8 cellular contexts compared by ENCODE assay signal in genomic region chr1:46133181-46133658, GRCh38. TPM values are rescaled to one million over a fixed set of nuclear protein-coding genes. Genes with fewer than 3 reads are reported as not detected.
DNase-seq lines count a peak whose midpoint lies in the region; ATAC-seq, FAIRE-seq and TF ChIP-seq lines count a peak whose summit lies in the region.

No MANE protein-coding gene starts in this region.

- H3K4me1 Mint-ChIP-seq in CD8-positive, alpha-beta T cell (ENCODE audit: low read depth), result peaks cover 24% of the 10 kb centered on the region
- peaks cover 23% of the 10 kb centered on the region in 2 donors for H3K4me1 Mint-ChIP-seq in natural killer cell treated with Interleukin-12 subunit alpha and Interleukin-12 subunit beta and Interleukin-15 and Interleukin-18, amount 100 ng/mL, for 72 hours (ENCODE audit: low read depth in 2 of 2)

- no peaks in the 10 kb centered on the region for H3K36me3 ChIP-seq in CD8-positive, alpha-beta T cell (ENCODE audit: insufficient read depth, low read length)
- H3K36me3 ChIP-seq in PC-3 (ENCODE audit: low read depth, low read length) (no peaks in the 10 kb centered on the region), endothelial cell of umbilical vein (ENCODE audit: control insufficient read depth in 2 of 2, extremely low read depth in 1 of 2, insufficient read depth in 2 of 2, low read length in 2 of 2) (no peaks in the 10 kb centered on the region)

- DNase-seq in CD8-positive, alpha-beta T cell, result peak in 1 of 7 experiments; percentile 49
- DNase-seq in PC-3 (no peak), endothelial cell of umbilical vein (ENCODE audit: low read depth, low spot score) (no peak), mucosa of gallbladder (ENCODE audit: low spot score) (no peak)
- DNase-seq in natural killer cell treated with Interleukin-12 subunit alpha and Interleukin-12 subunit beta and Interleukin-15 and Interleukin-18, amount 100 ng/mL, for 72 hours (ENCODE audit: low spot score), result no peak
- no peak for DNase-seq in stimulated activated CD4-positive, alpha-beta T cell treated with anti-CD3 and anti-CD28 coated beads, Interleukin-2, amount 100 ng/mL, for 24 hours

- H3K9ac ChIP-seq in PC-3 (ENCODE audit: low read length) (peak overlapping the region; percentile 87), endothelial cell of umbilical vein (replicated peaks; ENCODE audit: extremely low read depth, insufficient read depth, low read length) (peak overlapping the region; percentile 94)

- peaks cover 7% of the 10 kb centered on the region for H3K36me3 Mint-ChIP-seq in CD8-positive, alpha-beta T cell
- no peaks in the 10 kb centered on the region for H3K36me3 Mint-ChIP-seq in natural killer cell treated with Interleukin-12 subunit alpha and Interleukin-12 subunit beta and Interleukin-15 and Interleukin-18, amount 100 ng/mL, for 72 hours

- H3K9me3 Mint-ChIP-seq in CD8-positive, alpha-beta T cell, result no peaks in the 10 kb centered on the region
- no peaks in the 10 kb centered on the region for H3K9me3 Mint-ChIP-seq in natural killer cell treated with Interleukin-12 subunit alpha and Interleukin-12 subunit beta and Interleukin-15 and Interleukin-18, amount 100 ng/mL, for 72 hours

- H3K27ac ChIP-seq in CD8-positive, alpha-beta T cell (ENCODE audit: low read depth, low read length), result no peak overlapping the region
- H3K27ac ChIP-seq in PC-3 (ENCODE audit: low read length) (peak overlapping the region; percentile 94), endothelial cell of umbilical vein (ENCODE audit: insufficient read depth, low read depth, low read length) (peak overlapping the region; percentile 86)

- H3K27me3 Mint-ChIP-seq in CD8-positive, alpha-beta T cell (ENCODE audit: low read depth), result peaks cover 35% of the 10 kb centered on the region
- peaks cover 14 to 20% of the 10 kb centered on the region in 2 donors for H3K27me3 Mint-ChIP-seq in natural killer cell treated with Interleukin-12 subunit alpha and Interleukin-12 subunit beta and Interleukin-15 and Interleukin-18, amount 100 ng/mL, for 72 hours

- intact Hi-C loops in CD8-positive, alpha-beta T cell (cut with DNase I, micrococcal nuclease), result loop anchor here (1.0 to 5.0 kb wide), 5 partner anchors 33 to 446 kb away; partner anchors contain the start of genes GPBP1L1 (in 1 of the 2), POMGNT1 (in 1 of the 2), RAD54L (in 1 of the 2) and TMEM69 (in 1 of the 2)
- intact Hi-C loops in PC-3 (cut with micrococcal nuclease) (loop anchor here (1.0 kb wide), 1 partner anchor 90 kb away; no protein-coding TSS in a partner anchor), endothelial cell of umbilical vein (cut with micrococcal nuclease) (loop anchor here (1.0 to 5.0 kb wide), 5 partner anchors 34 to 446 kb away; partner anchors contain the start of genes GPBP1L1, LRRC41, MAST2 and TMEM69)

- peak; percentile 33 for FAIRE-seq in endothelial cell of umbilical vein (lab: Jason Lieb, UNC)

- H3K4me1 ChIP-seq in CD8-positive, alpha-beta T cell (ENCODE audit: insufficient read depth, low read length), result peaks cover 7% of the 10 kb centered on the region
- H3K4me1 ChIP-seq in PC-3 (ENCODE audit: insufficient read depth, low read length) (peaks cover 45% of the 10 kb centered on the region), endothelial cell of umbilical vein (ENCODE audit: control insufficient read depth, extremely low read depth, insufficient read depth, low read length) (peaks cover 30% of the 10 kb centered on the region)

- H3K9me2 ChIP-seq in PC-3 (replicated peaks; ENCODE audit: low read length), result no peaks in the 10 kb centered on the region

- ATAC-seq in CD8-positive, alpha-beta T cell, result peak; percentile 34
- peak; percentile 35 for ATAC-seq in GM18870 (IDR thresholded peaks at IDR 0.05; ENCODE audit: unreplicated experiment)
- ATAC-seq in HG03039 (IDR thresholded peaks at IDR 0.05; ENCODE audit: unreplicated experiment), result peak; percentile 45
- peak; percentile 42 for ATAC-seq in PC-3
- ATAC-seq in natural killer cell treated with Interleukin-12 subunit alpha and Interleukin-12 subunit beta and Interleukin-15 and Interleukin-18, amount 100 ng/mL, for 72 hours, result peak; percentile 74

- peak overlapping the region; percentile 97 for H3K4me3 Mint-ChIP-seq in CD8-positive, alpha-beta T cell
- peak overlapping the region; percentile 95 for H3K4me3 Mint-ChIP-seq in natural killer cell treated with Interleukin-12 subunit alpha and Interleukin-12 subunit beta and Interleukin-15 and Interleukin-18, amount 100 ng/mL, for 72 hours

- CTCF ChIA-PET in CD8-positive, alpha-beta T cell (lab: Charles Lee), result no interaction called here
- CTCF ChIA-PET in PC-3 (lab: Charles Lee), result no interaction called here
- CTCF ChIA-PET in endothelial cell of umbilical vein (lab: Charles Lee), result no interaction called here

- H3K27ac Mint-ChIP-seq in CD8-positive, alpha-beta T cell, result peak overlapping the region; percentile 93
- peak overlapping the region; percentile 98 to 99 for H3K27ac Mint-ChIP-seq in natural killer cell treated with Interleukin-12 subunit alpha and Interleukin-12 subunit beta and Interleukin-15 and Interleukin-18, amount 100 ng/mL, for 72 hours

- H2AFZ ChIP-seq in PC-3 (ENCODE audit: low read length), result peak overlapping the region; percentile 89
- H2AFZ ChIP-seq in endothelial cell of umbilical vein (ENCODE audit: low read depth, low read length), result peak overlapping the region; percentile 85

- BruUV-seq in PC-3 (replicated peaks; lab: Mats Ljungman, UMichigan) (TSS peak; percentile 86), endothelial cell of umbilical vein (replicated peaks; lab: Mats Ljungman, UMichigan) (TSS peak; percentile 71)

- POLR2A ChIA-PET in CD8-positive, alpha-beta T cell (lab: Charles Lee), result no interaction called here
- POLR2A ChIA-PET in PC-3 (lab: Charles Lee; ENCODE audit: unreplicated experiment), result interaction anchor here (0.6 kb wide), 1 partner anchor 48 kb away, joined by 6 read pairs; no protein-coding TSS in a partner anchor
- POLR2A ChIA-PET in endothelial cell of umbilical vein (lab: Charles Lee), result interaction anchor here (1.2 kb wide), 1 partner anchor 11 kb away, joined by 4 read pairs; no protein-coding TSS in a partner anchor

- H3K9me3 ChIP-seq in CD8-positive, alpha-beta T cell (ENCODE audit: low read length), result no peaks in the 10 kb centered on the region
- H3K9me3 ChIP-seq in PC-3 (ENCODE audit: low read length) (no peaks in the 10 kb centered on the region), endothelial cell of umbilical vein (replicated peaks; ENCODE audit: control insufficient read depth, insufficient read depth, low read length) (no peaks in the 10 kb centered on the region)

- H4K20me1 ChIP-seq in PC-3 (ENCODE audit: low read length) (peaks cover 12% of the 10 kb centered on the region; the same call in 1 of the 2 replicates), endothelial cell of umbilical vein (replicated peaks; ENCODE audit: control insufficient read depth, extremely low read depth, insufficient read depth, low read length) (no peaks in the 10 kb centered on the region)

- H3K79me2 ChIP-seq in PC-3 (ENCODE audit: low read length) (peaks cover 45% of the 10 kb centered on the region), endothelial cell of umbilical vein (ENCODE audit: control insufficient read depth, insufficient read depth, low read length) (no peaks in the 10 kb centered on the region)

- dilution Hi-C loops in endothelial cell of umbilical vein (cut with MboI; ENCODE audit: extremely low pct_ligation_motif_present, low sequenced_read_pairs), result no loop called here

- no peak for TF ChIP-seq CTCF in CD8-positive, alpha-beta T cell (IDR thresholded peaks at IDR 0.05)
- no peak for TF ChIP-seq CTCF in PC-3 (conservative IDR thresholded peaks at IDR 0.05; ENCODE audit: low read depth, low read length)
- no peak for TF ChIP-seq CTCF in endothelial cell of umbilical vein (IDR thresholded peaks at IDR 0.05; ENCODE audit: extremely low read depth in 1 of 2, insufficient read depth in 1 of 2, low read depth in 1 of 2, low read length in 2 of 2)

- no peaks in the 10 kb centered on the region for H3F3A ChIP-seq in PC-3 (ENCODE audit: low read length, unreplicated experiment)

- TF ChIP-seq POLR2A in endothelial cell of umbilical vein (IDR thresholded peaks at IDR 0.05; ENCODE audit: low read depth, low read length), result peak; percentile 88

- H3K27me3 ChIP-seq in CD8-positive, alpha-beta T cell (ENCODE audit: insufficient read depth, low read length), result peaks cover 6% of the 10 kb centered on the region
- no peaks in the 10 kb centered on the region for H3K27me3 ChIP-seq in PC-3 (ENCODE audit: low read length)
- no peaks in the 10 kb centered on the region for H3K27me3 ChIP-seq in endothelial cell of umbilical vein (ENCODE audit: control insufficient read depth in 2 of 2, insufficient read depth in 2 of 2, low read length in 2 of 2)

- no peaks in the 10 kb centered on the region for H3K9me1 ChIP-seq in endothelial cell of umbilical vein (replicated peaks; ENCODE audit: control insufficient read depth, extremely low read depth, insufficient read depth, low read length)

- peak overlapping the region; percentile 88 for H3K4me2 ChIP-seq in PC-3 (ENCODE audit: low read length)
- peak overlapping the region; percentile 87 for H3K4me2 ChIP-seq in endothelial cell of umbilical vein (ENCODE audit: insufficient read depth, low read length)

- H3K4me3 ChIP-seq in CD8-positive, alpha-beta T cell (ENCODE audit: low read depth, low read length), result peak overlapping the region; percentile 91
- H3K4me3 ChIP-seq in PC-3 (ENCODE audit: low read length) (peak overlapping the region; percentile 95), endothelial cell of umbilical vein (replicated peaks in 1 of 3; ENCODE audit: insufficient read depth in 1 of 3, low read depth in 1 of 3, low read length in 3 of 3) (peak overlapping the region; percentile 40 to 69 (median 49))

RNA-seq across cellular contexts. Expression of gene PIK3R3, which starts 0.8 kb away (rescaled TPM):
- under 1 TPM; 0.71 to 0.94 TPM for total RNA-seq in CD8-positive, alpha-beta T cell
- total RNA-seq in PC-3 (2014; rRNA removed), result 17.7 and 18.5 TPM in 2 replicates
- total RNA-seq in endothelial cell of umbilical vein, result 14.3 and 14.6 TPM in 2 replicates
- polyA plus RNA-seq in endothelial cell of umbilical vein, result 6.1 and 7.5 TPM in 2 replicates
- 6.5 and 6.8 TPM in 2 replicates for polyA plus RNA-seq in endothelial cell of umbilical vein (2011; cell fraction: cytosol; rRNA removed)
- 9.9 and 10.5 TPM in 2 replicates for polyA plus RNA-seq in endothelial cell of umbilical vein (2011; cell fraction: nucleus; rRNA removed)
- 4.4 and 12.0 TPM in 2 replicates for polyA plus RNA-seq in endothelial cell of umbilical vein (2012)
- 19.7 and 19.8 TPM in 2 replicates for polyA minus RNA-seq in endothelial cell of umbilical vein
- 17.0 TPM for polyA minus RNA-seq in endothelial cell of umbilical vein (2011; cell fraction: cytosol; rRNA and poly(A)+ RNA removed)
- 12.5 TPM in 2 replicates for polyA minus RNA-seq in endothelial cell of umbilical vein (2011; cell fraction: nucleus; rRNA and poly(A)+ RNA removed)
- total RNA-seq in natural killer cell treated with Interleukin-12 subunit alpha and Interleukin-12 subunit beta and Interleukin-15 and Interleukin-18, amount 100 ng/mL, for 72 hours, result 1 to 10 TPM; 3.3 to 7.4 TPM
- 22.0 TPM for total RNA-seq in mucosa of gallbladder

RNA-seq across cellular contexts. Expression of gene TSPAN1, which starts 41.7 kb away (rescaled TPM):
- total RNA-seq in CD8-positive, alpha-beta T cell, result not detected
- total RNA-seq in PC-3 (2014; rRNA removed), result 33.3 and 33.7 TPM in 2 replicates
- total RNA-seq in endothelial cell of umbilical vein, result 0.37 and 0.88 TPM in 2 replicates
- 0.65 and 0.91 TPM in 2 replicates for polyA plus RNA-seq in endothelial cell of umbilical vein
- 0.41 and 0.42 TPM in 2 replicates for polyA plus RNA-seq in endothelial cell of umbilical vein (2011; cell fraction: cytosol; rRNA removed)
- 0.70 and 0.71 TPM in 2 replicates for polyA plus RNA-seq in endothelial cell of umbilical vein (2011; cell fraction: nucleus; rRNA removed)
- polyA plus RNA-seq in endothelial cell of umbilical vein (2012), result 0.16 and 0.27 TPM in 2 replicates
- polyA minus RNA-seq in endothelial cell of umbilical vein, result 0.42 and 1.1 TPM in 2 replicates
- 15.4 TPM for polyA minus RNA-seq in endothelial cell of umbilical vein (2011; cell fraction: cytosol; rRNA and poly(A)+ RNA removed)
- polyA minus RNA-seq in endothelial cell of umbilical vein (2011; cell fraction: nucleus; rRNA and poly(A)+ RNA removed), result not detected in 2 replicates
- not detected for total RNA-seq in natural killer cell treated with Interleukin-12 subunit alpha and Interleukin-12 subunit beta and Interleukin-15 and Interleukin-18, amount 100 ng/mL, for 72 hours
- total RNA-seq in mucosa of gallbladder, result 137 TPM

RNA-seq across cellular contexts. Expression of gene P3R3URF, which starts 43.1 kb away (rescaled TPM):
- total RNA-seq in CD8-positive, alpha-beta T cell, result not detected
- total RNA-seq in PC-3 (2014; rRNA removed) (not detected in 2 replicates), endothelial cell of umbilical vein (not detected in 2 replicates), mucosa of gallbladder (not detected)
- polyA plus RNA-seq in endothelial cell of umbilical vein, result not detected in 2 replicates
- polyA plus RNA-seq in endothelial cell of umbilical vein (2011; cell fraction: cytosol; rRNA removed), result not detected in 2 replicates
- polyA plus RNA-seq in endothelial cell of umbilical vein (2011; cell fraction: nucleus; rRNA removed), result not detected in 2 replicates
- polyA plus RNA-seq in endothelial cell of umbilical vein (2012), result not detected in 2 replicates
- not detected in 2 replicates for polyA minus RNA-seq in endothelial cell of umbilical vein
- not detected for polyA minus RNA-seq in endothelial cell of umbilical vein (2011; cell fraction: cytosol; rRNA and poly(A)+ RNA removed)
- not detected in 2 replicates for polyA minus RNA-seq in endothelial cell of umbilical vein (2011; cell fraction: nucleus; rRNA and poly(A)+ RNA removed)
- total RNA-seq in natural killer cell treated with Interleukin-12 subunit alpha and Interleukin-12 subunit beta and Interleukin-15 and Interleukin-18, amount 100 ng/mL, for 72 hours, result not detected

Comparison
In these comparisons a context has a peak if more than half of its experiments do, and no peak if none do; other contexts are left out.
1. RNA of gene TSPAN1, which starts 41.7 kb away (total RNA-seq): 137 TPM in mucosa of gallbladder (single experiment) and 33.3 to 33.7 TPM in PC-3; 0.37 to 0.88 TPM in endothelial cell of umbilical vein, not detected in CD8-positive, alpha-beta T cell and not detected in natural killer cell treated with Interleukin-12 subunit alpha and Interleukin-12 subunit beta and Interleukin-15 and Interleukin-18, amount 100 ng/mL, for 72 hours; every median in the first group is over 10 times any median in the second.
2. Peak in every context shown above with its lines, with median percentiles within 50 percentile points of each other: ATAC-seq and H3K4me3 ChIP-seq.